ENCODE assay signal across 13 cellular contexts in genomic region chr19:23436318-23436717, GRCh38. TPM values are rescaled to one million over a fixed set of nuclear protein-coding genes. Genes with fewer than 3 reads are reported as not detected.
DNase-seq lines count a peak whose midpoint lies in the region; ATAC-seq, FAIRE-seq and TF ChIP-seq lines count a peak whose summit lies in the region.
"Had no signal": no experiment of that assay in that cellular context is flagged by ENCODE, and none has a peak within 500 bp of the region (broad histone marks: within the 10 kb centered on the region; RNA-seq: fewer than 3 reads in every experiment).

No MANE protein-coding gene starts in this region.

- H3K14ac ChIP-seq in H1 (ENCODE audit: insufficient read length) = no peak overlapping the region

- peaks cover 2% of the 10 kb centered on the region; the same call in 1 of the 2 replicates for H3K23me2 ChIP-seq in H1 (ENCODE audit: low read depth, low read length)

- no peaks in the 10 kb centered on the region for H3K79me1 ChIP-seq in H1 (ENCODE audit: low read depth, low read length)

- TF ChIP-seq EP300 in H1 (IDR thresholded peaks at IDR 0.05; ENCODE audit: borderline replicate concordance in 1 of 2, low read depth in 2 of 2, low read length in 2 of 2) (no peak), stomach (IDR thresholded peaks at IDR 0.05) (no peak)

- POLR2A ChIA-PET in H1 (lab: Charles Lee; ENCODE audit: partially characterized antibody) = interaction anchor here (1.8 kb wide), 1 partner anchor 21 kb away, joined by 4 read pairs; no protein-coding TSS in a partner anchor

- no peak overlapping the region for H2AFZ ChIP-seq in H1 (ENCODE audit: low read length)

- no peaks in the 10 kb centered on the region for H3K27me3 Mint-ChIP-seq in stimulated activated naive CD8-positive, alpha-beta T cell treated with anti-CD3 and anti-CD28 coated beads, Interleukin-15, amount 100 ng/mL, for 72 hours
- H3K27me3 Mint-ChIP-seq in type B pancreatic cell = no peaks in the 10 kb centered on the region

- peaks cover 67 to 72% of the 10 kb centered on the region in 2 donors for H3K9me3 Mint-ChIP-seq in stimulated activated naive CD8-positive, alpha-beta T cell treated with anti-CD3 and anti-CD28 coated beads, Interleukin-15, amount 100 ng/mL, for 72 hours
- H3K9me3 Mint-ChIP-seq in type B pancreatic cell = peaks cover 17% of the 10 kb centered on the region

- no peak overlapping the region for H4K8ac ChIP-seq in H1 (ENCODE audit: extremely low read depth, insufficient read depth, low read length)

- H3K9me3 ChIP-seq in H1 (ENCODE audit: insufficient read depth in 2 of 2, low read depth in 1 of 2, low read length in 1 of 2) (peaks cover 37 to 42% of the 10 kb centered on the region in 2 experiments), stomach (peaks cover 0 to 61% (median 24%) of the 10 kb centered on the region in 4 donors)

- H3K27ac ChIP-seq in H1 (ENCODE audit: low read depth, low read length) (no peak overlapping the region), stomach (no peak overlapping the region)

- H3K4ac ChIP-seq in H1 (replicated peaks; ENCODE audit: insufficient read length, low read depth, low read length) = no peak overlapping the region

- H3K36me3 Mint-ChIP-seq in type B pancreatic cell = no peaks in the 10 kb centered on the region

- H4K5ac ChIP-seq in H1 (ENCODE audit: insufficient read length, low read depth, low read length) = no peak overlapping the region

- FAIRE-seq in H1 (lab: Jason Lieb, UNC) = no peak

- no peak overlapping the region for H2BK20ac ChIP-seq in H1 (ENCODE audit: low read length)

- TF ChIP-seq CTCF in NB4 (IDR thresholded peaks at IDR 0.05; ENCODE audit: low read depth, low read length) = peak; percentile 40
- TF ChIP-seq CTCF in H1 (IDR thresholded peaks at IDR 0.05; ENCODE audit: control extremely low read depth in 1 of 3, insufficient read depth in 1 of 3, low read depth in 1 of 3, low read length in 3 of 3) = peak; percentile 33 to 63 (median 60)
- TF ChIP-seq CTCF in type B pancreatic cell (conservative IDR thresholded peaks at IDR 0.05) = peak; percentile 46
- no peak for TF ChIP-seq CTCF in stomach (IDR thresholded peaks at IDR 0.05)

- TF ChIP-seq POLR2A in NB4 (IDR thresholded peaks at IDR 0.05; ENCODE audit: extremely low read depth, insufficient read length) (no peak), H1 (IDR thresholded peaks at IDR 0.05; ENCODE audit: control extremely low read depth in 1 of 2, low read depth in 2 of 2, low read length in 2 of 2) (no peak), stomach (IDR thresholded peaks at IDR 0.05) (no peak)

- H2AK5ac ChIP-seq in H1 (ENCODE audit: low read depth, low read length) = no peak overlapping the region

- H3K23ac ChIP-seq in H1 (ENCODE audit: insufficient read length) = no peak overlapping the region

- no peaks in the 10 kb centered on the region for H4K20me1 ChIP-seq in H1 (replicated peaks in 1 of 2; ENCODE audit: control insufficient read depth in 1 of 2, insufficient read depth in 2 of 2, low read length in 2 of 2)

- no peak for ATAC-seq in stimulated activated naive CD8-positive, alpha-beta T cell treated with anti-CD3 and anti-CD28 coated beads, Interleukin-15, Interleukin-2, amounts not matched to agents 100 U/mL and 50 U/mL, for 24 hours
- ATAC-seq in stimulated activated naive CD8-positive, alpha-beta T cell treated with anti-CD3 and anti-CD28 coated beads, Interleukin-15, amount 100 ng/mL, for 72 hours = no peak
- no peak for ATAC-seq in GM18868 (IDR thresholded peaks at IDR 0.05; ENCODE audit: unreplicated experiment)

- no peaks in the 10 kb centered on the region for H3K36me3 ChIP-seq in H1 (ENCODE audit: control insufficient read depth in 2 of 4, insufficient read depth in 4 of 4, low read length in 3 of 4)
- H3K36me3 ChIP-seq in stomach = no peaks in the 10 kb centered on the region

- H3K9ac ChIP-seq in H1 (replicated peaks in 1 of 4; ENCODE audit: extremely low read depth in 1 of 4, low read depth in 3 of 4, low read length in 3 of 4) = no peak overlapping the region

- H2BK120ac ChIP-seq in H1 (replicated peaks; ENCODE audit: low read depth, low read length) = no peak overlapping the region

- no peak overlapping the region for H3K18ac ChIP-seq in H1 (ENCODE audit: extremely low read depth, low read length)

- H3K4me1 Mint-ChIP-seq in stimulated activated naive CD8-positive, alpha-beta T cell treated with anti-CD3 and anti-CD28 coated beads, Interleukin-15, amount 100 ng/mL, for 72 hours = no peaks in the 10 kb centered on the region
- H3K4me1 Mint-ChIP-seq in type B pancreatic cell (ENCODE audit: unreplicated experiment) = no peaks in the 10 kb centered on the region
- H3K4me1 Mint-ChIP-seq: immature natural killer cell had no signal

- TF ChIP-seq RAD21 in H1 (IDR thresholded peaks at IDR 0.05 in 1 of 2, conservative IDR thresholded peaks at IDR 0.05 in 1 of 2; ENCODE audit: low read depth in 2 of 2, low read length in 2 of 2) = peak; percentile 8 to 30; a peak in 1 of 4 replicates

- no peak overlapping the region for H4K91ac ChIP-seq in H1 (replicated peaks; ENCODE audit: insufficient read length, low read length)

- WGBS in H1 (ENCODE audit: extremely low coverage in 1 of 2, insufficient coverage in 1 of 2, insufficient read length in 1 of 2, insufficient replicate concordance in 2 of 2, low coverage in 1 of 2, low lambda C conversion rate in 2 of 2, missing lambda C conversion rate in 1 of 2), 2 experiments = 89% methylated on average over 4 of the region's 4 CpGs; no CpG with 5 or more reads in 1 of the 2 experiments
- WGBS in stomach, 5 donors = 77 to 92% (median 81%) methylated on average over 4 of the region's 4 CpGs

- no peak overlapping the region for H3K4me3 Mint-ChIP-seq in stimulated activated naive CD8-positive, alpha-beta T cell treated with anti-CD3 and anti-CD28 coated beads, Interleukin-15, amount 100 ng/mL, for 72 hours
- H3K4me3 Mint-ChIP-seq in type B pancreatic cell = no peak overlapping the region
- H3K4me3 Mint-ChIP-seq: immature natural killer cell had no signal

- no peak overlapping the region for H3K4me2 ChIP-seq in H1 (ENCODE audit: insufficient read depth in 1 of 2, low read depth in 2 of 2, low read length in 2 of 2)

- H3K27ac Mint-ChIP-seq in stimulated activated naive CD8-positive, alpha-beta T cell treated with anti-CD3 and anti-CD28 coated beads, Interleukin-15, amount 100 ng/mL, for 72 hours = no peak overlapping the region
- H3K27ac Mint-ChIP-seq in type B pancreatic cell = no peak overlapping the region
- H3K27ac Mint-ChIP-seq: immature natural killer cell had no signal

- no peaks in the 10 kb centered on the region for H3K79me2 ChIP-seq in H1 (ENCODE audit: control insufficient read depth in 1 of 2, insufficient read depth in 2 of 2, low read length in 2 of 2)

- DNase-seq in stimulated activated naive CD8-positive, alpha-beta T cell treated with anti-CD3 and anti-CD28 coated beads, Interleukin-15, Interleukin-2, amounts not matched to agents 100 U/mL and 50 U/mL, for 24 hours = peak; percentile 15
- DNase-seq in stimulated activated naive CD8-positive, alpha-beta T cell treated with anti-CD3 and anti-CD28 coated beads, Interleukin-15, amount 100 ng/mL, for 72 hours = no peak
- DNase-seq in NB4 (ENCODE audit: low read depth) = peak; percentile 19
- DNase-seq in H1 (ENCODE audit: low read depth in 1 of 2, low spot score in 2 of 2) = peak in 1 of 2 experiments; percentile 55
- DNase-seq in type B pancreatic cell (ENCODE audit: extremely low spot score, unreplicated experiment) = no peak
- DNase-seq in stomach = no peak
- no peak for DNase-seq in NCI-H1694 treated with DMSO at 0.1 percent for 48 hours (lab: John Stamatoyannopoulos, UW)
- DNase-seq: activated CD4-positive, alpha-beta T cell treated with anti-CD3 and anti-CD28 coated beads, Interleukin-2, amount 50 U/mL, for 1 hour; activated gamma-delta T cell treated with Interleukin-2 at 50 U/mL for 16 hours; caudate nucleus; immature natural killer cell; NCI-H774 had no signal

- no peak overlapping the region for H3K56ac ChIP-seq in H1 (replicated peaks; ENCODE audit: insufficient read length, low read depth, low read length)

- H2BK15ac ChIP-seq in H1 (ENCODE audit: low read length) = no peak overlapping the region

- H2BK12ac ChIP-seq in H1 (ENCODE audit: low read depth, low read length) = no peak overlapping the region

- no peak overlapping the region for H2BK5ac ChIP-seq in H1 (ENCODE audit: low read depth, low read length)

- H3K27me3 ChIP-seq in H1 (replicated peaks in 1 of 4; ENCODE audit: control insufficient read depth in 3 of 4, extremely low read depth in 1 of 4, insufficient read depth in 3 of 4, low read length in 3 of 4) (no peaks in the 10 kb centered on the region), stomach (no peaks in the 10 kb centered on the region)

- CTCF ChIA-PET in H1 (lab: Charles Lee; ENCODE audit: partially characterized antibody) = interaction anchor here (0.6 to 1.7 kb wide), 6 partner anchors 10 to 98 kb away, joined by 3 to 5 read pairs (median 4); no protein-coding TSS in a partner anchor

- H3K4me1 ChIP-seq in H1 (replicated peaks in 1 of 4; ENCODE audit: control insufficient read depth in 3 of 4, insufficient read depth in 4 of 4, low read length in 3 of 4) (no peaks in the 10 kb centered on the region), stomach (no peaks in the 10 kb centered on the region)

- H3K4me3 ChIP-seq in NB4 (ENCODE audit: low read depth, low read length) (no peak overlapping the region), H1 (ENCODE audit: extremely low read depth in 1 of 4, insufficient read depth in 2 of 4, low read depth in 3 of 4, low read length in 4 of 4) (no peak overlapping the region), stomach (no peak overlapping the region)

- intact Hi-C loops in stomach (cut with DNase I; ENCODE audit: low total_unique reads) = no loop called here

RNA-seq across cellular contexts. Expression of gene ZNF91, which starts 41.0 kb away (rescaled TPM):
- total RNA-seq in H1 (2021; fragmentation: NEBNext Ultra II Directional; extraction: Animal tissue kit (Norgen Biotek cat#: 25700)) = 35.1 and 36.7 TPM in 2 replicates
- polyA plus RNA-seq in H1 (2011; rRNA removed) = 16.5 and 21.0 TPM in 2 replicates
- polyA plus RNA-seq in H1 (2011; cell fraction: cytosol; rRNA removed) = 16.4 TPM
- polyA plus RNA-seq in H1 (2011; cell fraction: nucleus; rRNA removed) = 50.6 TPM
- 11.9 to 16.2 TPM (median 13.8 TPM) in 4 replicates for polyA plus RNA-seq in H1 (2012, experiment 1 of 2)
- polyA plus RNA-seq in H1 (2012, experiment 2 of 2) = 0.84 TPM
- polyA plus RNA-seq in H1 (2013, experiment 1 of 2) = 23.4 TPM
- polyA plus RNA-seq in H1 (2013, experiment 2 of 2) = 21.3 TPM
- 55.7 and 65.0 TPM in 2 replicates for polyA minus RNA-seq in H1 (2011; rRNA and poly(A)+ RNA removed)
- 31.0 TPM for polyA minus RNA-seq in H1 (2011; cell fraction: cytosol; rRNA and poly(A)+ RNA removed)
- polyA minus RNA-seq in H1 (2011; cell fraction: nucleus; rRNA and poly(A)+ RNA removed) = 137 TPM
- 89.6 and 110 TPM in 2 replicates for total RNA-seq in type B pancreatic cell (ENCODE audit: low replicate concordance)
- total RNA-seq in stomach = 100 to 1,000 TPM; 104 to 139 (median 118) TPM
- polyA plus RNA-seq in stomach = 1 to 10 TPM; 6.4 to 8.4 (median 8.2) TPM

Comparison
In these comparisons a context has a peak if more than half of its experiments do, and no peak if none do; other contexts are left out.
1. DNase-seq: peak in stimulated activated naive CD8-positive, alpha-beta T cell treated with anti-CD3 and anti-CD28 coated beads, Interleukin-15, Interleukin-2, amounts not matched to agents 100 U/mL and 50 U/mL, for 24 hours (single experiment) and NB4 (single experiment); none in stimulated activated naive CD8-positive, alpha-beta T cell treated with anti-CD3 and anti-CD28 coated beads, Interleukin-15, amount 100 ng/mL, for 72 hours (0 of 2), type B pancreatic cell (single experiment), stomach (single experiment) and NCI-H1694 treated with DMSO at 0.1 percent for 48 hours (single experiment).
2. CTCF ChIP-seq: peak in NB4 (single experiment), H1 (3 of 3) and type B pancreatic cell (single experiment); none in stomach (0 of 7).